Comparison of ENCODE assay signal across 19 cellular contexts in genomic region chr18:55031576-55031975, GRCh38.
"Had no signal": no experiment of that assay in that cellular context is flagged by ENCODE, and none has a peak within 500 bp of the region (broad histone marks: within the 10 kb centered on the region; RNA-seq: fewer than 3 reads in every experiment).

No MANE protein-coding gene starts in this region.

- H3K4me1 ChIP-seq: left lung, pancreas, right lobe of liver had no signal

- H3K27ac ChIP-seq: brain microvascular endothelial cell, coronary artery, left lung, neutrophil, right lobe of liver had no signal

- H3K9me3 ChIP-seq: left lung, neutrophil, pancreas, right lobe of liver had no signal

- DNase-seq: activated CD4-positive, alpha-beta T cell treated with anti-CD3 and anti-CD28 coated beads, Interleukin-2, amount 10 ng/mL, durations not matched to agents 24 days and 14 days; activated CD8-positive, alpha-beta T cell treated with anti-CD3 and anti-CD28 coated beads, Interleukin-2, amount 10 ng/mL, durations not matched to agents 7 days and 5 days; activated naive CD4-positive, alpha-beta T cell treated with anti-CD3 and anti-CD28 coated beads for 36 hours; activated T-cell treated with anti-CD3 and anti-CD28 coated beads, Interleukin-2, amount 50 U/mL, for 24 hours; brain microvascular endothelial cell; head of caudate nucleus; kidney; left lung; mammary epithelial cell; naive thymus-derived CD8-positive, alpha-beta T cell; pancreas; right lobe of liver; small intestine; stimulated activated CD4-positive, alpha-beta T cell treated with anti-CD3 and anti-CD28 coated beads, Interleukin-15, amount 100 ng/mL, for 24 hours; stimulated activated CD4-positive, alpha-beta T cell treated with anti-CD3 and anti-CD28 coated beads, Interleukin-2, amount 100 ng/mL, for 48 hours; stimulated activated naive CD8-positive, alpha-beta T cell treated with anti-CD3 and anti-CD28 coated beads, Interleukin-15, amount 100 ng/mL, for 72 hours; T-cell had no signal

- H3K4me3 ChIP-seq: coronary artery, left lung, pancreas, right lobe of liver had no signal

- H3K36me3 ChIP-seq: brain microvascular endothelial cell, left lung, neutrophil, pancreas, right lobe of liver had no signal

- H3K27me3 ChIP-seq: brain microvascular endothelial cell, left lung, neutrophil, right lobe of liver had no signal

- ATAC-seq: activated CD8-positive, alpha-beta T cell treated with anti-CD3 and anti-CD28 coated beads, Interleukin-2, amount 10 ng/mL, durations not matched to agents 7 days and 5 days; naive thymus-derived CD8-positive, alpha-beta T cell; right lobe of liver; stimulated activated naive CD8-positive, alpha-beta T cell treated with anti-CD3 and anti-CD28 coated beads, Interleukin-15, amount 100 ng/mL, for 72 hours; T-cell had no signal
